2 cellular contexts compared by ENCODE assay signal in the genomic region with DNA sequence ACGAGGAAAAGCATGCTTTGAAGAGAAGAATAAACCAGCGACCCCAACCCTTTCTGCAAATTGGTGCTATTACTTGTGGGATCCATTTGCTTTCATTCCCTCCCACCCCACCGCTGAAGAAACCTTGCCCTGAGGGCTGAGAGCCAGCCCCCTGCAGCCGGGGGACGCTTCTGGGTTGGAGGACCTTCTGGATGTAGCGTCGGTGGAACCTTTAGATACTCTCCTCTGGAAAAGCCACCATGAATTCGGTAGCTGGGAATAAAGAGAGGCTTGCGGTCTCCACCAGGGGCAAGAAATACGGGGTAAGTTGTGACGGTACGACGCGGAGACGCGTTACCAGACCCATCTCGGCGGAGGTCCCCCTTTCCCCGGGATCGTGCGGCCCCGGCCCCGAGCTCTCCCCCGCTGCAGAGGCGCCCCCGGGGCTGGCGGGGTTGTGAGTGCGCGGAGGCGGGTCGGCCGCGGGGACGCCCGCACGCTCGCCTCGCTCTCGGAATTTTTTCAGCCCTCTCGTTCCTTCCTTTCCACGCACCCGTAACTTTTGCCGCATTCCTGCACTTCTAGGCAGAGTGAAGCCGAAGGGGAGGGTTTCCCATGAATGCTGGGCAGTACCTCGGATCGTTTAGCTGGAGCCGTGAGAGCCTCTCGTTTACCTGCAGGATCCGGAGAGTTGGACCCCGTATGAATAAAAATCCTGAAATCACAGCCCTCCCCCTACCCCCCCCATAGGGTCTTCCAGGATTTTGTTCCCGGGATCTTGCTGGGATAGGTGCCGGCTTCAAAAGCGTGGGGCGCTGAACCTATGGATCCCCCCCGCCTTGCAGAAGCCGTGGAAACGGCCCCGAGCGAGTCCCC.
TF ChIP-seq lines count a peak whose summit lies in the region.

No MANE protein-coding gene starts in this region.

TF ChIP-seq in HCT116, 20 proteins besides CTCF, POLR2A, EP300 and RAD21 (continued from another document):
- TF ChIP-seq CBX3 (IDR thresholded peaks at IDR 0.05; ENCODE audit: low read depth) (no peak), EZH2 (IDR thresholded peaks at IDR 0.05) (no peak), SRF (IDR thresholded peaks at IDR 0.05; ENCODE audit: low read depth) (no peak), SP1 (IDR thresholded peaks at IDR 0.05; ENCODE audit: low read depth) (no peak), EZH2phosphoT487 (IDR thresholded peaks at IDR 0.05; ENCODE audit: borderline replicate concordance) (no peak), ELF1 (IDR thresholded peaks at IDR 0.05; ENCODE audit: borderline replicate concordance, low read depth) (no peak), CEBPB (IDR thresholded peaks at IDR 0.05; ENCODE audit: low read depth) (no peak), ZNF274 (IDR thresholded peaks at IDR 0.05; ENCODE audit: low read depth, low read length) (no peak)
- TF ChIP-seq, protein P1, sequence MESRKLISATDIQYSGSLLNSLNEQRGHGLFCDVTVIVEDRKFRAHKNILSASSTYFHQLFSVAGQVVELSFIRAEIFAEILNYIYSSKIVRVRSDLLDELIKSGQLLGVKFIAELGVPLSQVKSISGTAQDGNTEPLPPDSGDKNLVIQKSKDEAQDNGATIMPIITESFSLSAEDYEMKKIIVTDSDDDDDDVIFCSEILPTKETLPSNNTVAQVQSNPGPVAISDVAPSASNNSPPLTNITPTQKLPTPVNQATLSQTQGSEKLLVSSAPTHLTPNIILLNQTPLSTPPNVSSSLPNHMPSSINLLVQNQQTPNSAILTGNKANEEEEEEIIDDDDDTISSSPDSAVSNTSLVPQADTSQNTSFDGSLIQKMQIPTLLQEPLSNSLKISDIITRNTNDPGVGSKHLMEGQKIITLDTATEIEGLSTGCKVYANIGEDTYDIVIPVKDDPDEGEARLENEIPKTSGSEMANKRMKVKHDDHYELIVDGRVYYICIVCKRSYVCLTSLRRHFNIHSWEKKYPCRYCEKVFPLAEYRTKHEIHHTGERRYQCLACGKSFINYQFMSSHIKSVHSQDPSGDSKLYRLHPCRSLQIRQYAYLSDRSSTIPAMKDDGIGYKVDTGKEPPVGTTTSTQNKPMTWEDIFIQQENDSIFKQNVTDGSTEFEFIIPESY (IDR thresholded peaks at IDR 0.05; ENCODE audit: extremely low read depth, insufficient replicate concordance, low read length), result no peak
- TF ChIP-seq, protein P2, sequence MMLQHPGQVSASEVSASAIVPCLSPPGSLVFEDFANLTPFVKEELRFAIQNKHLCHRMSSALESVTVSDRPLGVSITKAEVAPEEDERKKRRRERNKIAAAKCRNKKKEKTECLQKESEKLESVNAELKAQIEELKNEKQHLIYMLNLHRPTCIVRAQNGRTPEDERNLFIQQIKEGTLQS (IDR thresholded peaks at IDR 0.05), result no peak
TF ChIP-seq in HCT116: peak in this region for 0.

TF ChIP-seq in SK-N-SH, 30 proteins besides CTCF, POLR2A, EP300 and RAD21:
- TF ChIP-seq, protein P1 (IDR thresholded peaks at IDR 0.05; ENCODE audit: borderline replicate concordance, low read depth), result no peak
- TF ChIP-seq JUND (IDR thresholded peaks at IDR 0.05) (no peak), TEAD4 (IDR thresholded peaks at IDR 0.05; ENCODE audit: borderline replicate concordance, insufficient read depth) (no peak)
TF ChIP-seq in SK-N-SH: peak in this region for 0.
